In the genomic region with DNA sequence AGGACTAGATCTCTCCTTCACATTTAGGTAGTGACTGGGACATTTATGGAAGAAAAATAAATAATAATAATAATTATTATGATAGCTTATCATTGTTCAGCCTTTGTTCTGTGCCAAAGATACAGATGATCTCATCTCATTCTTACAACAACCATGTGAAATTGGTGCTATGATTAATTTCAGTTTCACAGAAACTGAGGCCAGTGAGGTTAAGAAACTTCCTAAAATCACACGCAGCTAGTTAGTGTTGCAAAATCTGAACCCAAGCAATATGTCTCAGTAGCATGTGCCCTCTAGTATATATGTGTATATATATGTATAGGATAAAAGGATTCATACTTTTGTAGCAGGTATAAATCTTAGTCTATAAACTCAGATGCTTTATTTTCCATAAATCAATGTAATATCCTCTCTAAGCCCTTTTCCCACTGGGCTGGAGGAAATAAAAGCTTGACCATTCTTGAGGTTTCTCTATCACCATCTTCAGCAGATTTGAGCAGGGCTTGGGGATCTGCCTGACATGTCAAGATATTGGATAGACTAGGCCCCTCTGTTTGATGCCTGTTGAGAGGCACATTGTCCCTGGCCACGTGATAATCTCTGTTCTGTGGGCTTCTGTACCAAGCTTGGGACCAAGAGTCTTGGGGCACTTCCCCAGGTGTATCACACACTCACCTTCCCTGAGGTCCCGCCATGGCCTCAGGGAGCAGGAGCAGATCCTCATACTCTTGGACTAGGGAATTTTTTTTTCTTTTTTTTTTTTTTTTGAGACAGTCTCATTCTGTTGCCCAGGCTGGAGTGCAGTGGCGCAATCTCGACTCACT, we compare ENCODE assay signal across 9 cellular contexts.
DNase-seq lines count a peak whose midpoint lies in the region; ATAC-seq and TF ChIP-seq lines count a peak whose summit lies in the region.
"Had no signal": no experiment of that assay in that cellular context is flagged by ENCODE, and none has a peak within 500 bp of the region (broad histone marks: within the 10 kb centered on the region; RNA-seq: fewer than 3 reads in every experiment).

No MANE protein-coding gene starts in this region.

- H3K9me3 Mint-ChIP-seq in activated naive CD4-positive, alpha-beta T cell treated with anti-CD3 and anti-CD28 coated beads, Interleukin-2, amount 50 U/mL, for 72 hours: no peaks in the 10 kb centered on the region
- H3K9me3 Mint-ChIP-seq in activated naive CD4-positive, alpha-beta T cell treated with anti-CD3 and anti-CD28 coated beads, Interleukin-2, amount 10 ng/mL, durations not matched to agents 7 days and 5 days: no peaks in the 10 kb centered on the region
- H3K9me3 Mint-ChIP-seq in type B pancreatic cell: peaks cover 21% of the 10 kb centered on the region
- peaks cover 11% of the 10 kb centered on the region for H3K9me3 Mint-ChIP-seq in WTC11

- peak; percentile 57 to 72 for ATAC-seq in activated naive CD4-positive, alpha-beta T cell treated with anti-CD3 and anti-CD28 coated beads, Interleukin-2, amount 50 U/mL, for 72 hours
- ATAC-seq in HG03066 (IDR thresholded peaks at IDR 0.05; ENCODE audit: low read depth, unreplicated experiment) (peak; percentile 79), WTC11 (no peak), Right ventricle myocardium superior (ENCODE audit: poor library complexity) (no peak)

- no peaks in the 10 kb centered on the region for H3K27me3 Mint-ChIP-seq in activated naive CD4-positive, alpha-beta T cell treated with anti-CD3 and anti-CD28 coated beads, Interleukin-2, amount 10 ng/mL, durations not matched to agents 7 days and 5 days
- H3K27me3 Mint-ChIP-seq in type B pancreatic cell: peaks cover 6% of the 10 kb centered on the region
- peaks cover 5% of the 10 kb centered on the region; the same call in 1 of the 2 replicates for H3K27me3 Mint-ChIP-seq in WTC11 (ENCODE audit: low read depth)

- TF ChIP-seq CTCF in astrocyte of the spinal cord (IDR thresholded peaks at IDR 0.05; ENCODE audit: low read depth, low read length) (no peak), type B pancreatic cell (conservative IDR thresholded peaks at IDR 0.05) (no peak), WTC11 (IDR thresholded peaks at IDR 0.05) (no peak)

- H3K27ac Mint-ChIP-seq in activated naive CD4-positive, alpha-beta T cell treated with anti-CD3 and anti-CD28 coated beads, Interleukin-2, amount 50 U/mL, for 72 hours: no peak overlapping the region
- no peak overlapping the region for H3K27ac Mint-ChIP-seq in activated naive CD4-positive, alpha-beta T cell treated with anti-CD3 and anti-CD28 coated beads, Interleukin-2, amount 10 ng/mL, durations not matched to agents 7 days and 5 days
- peak overlapping the region; percentile 42 for H3K27ac Mint-ChIP-seq in type B pancreatic cell
- no peak overlapping the region for H3K27ac Mint-ChIP-seq in WTC11

- intact Hi-C loops in Right ventricle myocardium superior (cut with DNase I): no loop called here

- DNase-seq in activated naive CD4-positive, alpha-beta T cell treated with anti-CD3 and anti-CD28 coated beads, Interleukin-2, amount 50 U/mL, for 72 hours (ENCODE audit: low spot score in 2 of 2): no peak
- DNase-seq in activated naive CD4-positive, alpha-beta T cell treated with anti-CD3 and anti-CD28 coated beads, Interleukin-2, amount 10 ng/mL, durations not matched to agents 7 days and 5 days: no peak
- DNase-seq in astrocyte of the spinal cord (ENCODE audit: low read depth, low spot score) (peak; percentile 17), type B pancreatic cell (ENCODE audit: extremely low spot score, unreplicated experiment) (no peak), D341Med (ENCODE audit: low spot score) (no peak), WTC11 (ENCODE audit: low spot score) (no peak), Right ventricle myocardium superior (no peak)
- DNase-seq: upper lobe of left lung had no signal

- CTCF ChIA-PET in activated naive CD4-positive, alpha-beta T cell treated with anti-CD3 and anti-CD28 coated beads, Interleukin-2, amount 10 ng/mL, durations not matched to agents 7 days and 5 days (lab: Charles Lee): no interaction called here
- CTCF ChIA-PET in WTC11 (lab: Charles Lee): no interaction called here

- no peaks in the 10 kb centered on the region for H3K36me3 Mint-ChIP-seq in activated naive CD4-positive, alpha-beta T cell treated with anti-CD3 and anti-CD28 coated beads, Interleukin-2, amount 50 U/mL, for 72 hours
- H3K36me3 Mint-ChIP-seq in activated naive CD4-positive, alpha-beta T cell treated with anti-CD3 and anti-CD28 coated beads, Interleukin-2, amount 10 ng/mL, durations not matched to agents 7 days and 5 days: no peaks in the 10 kb centered on the region
- peaks cover 7% of the 10 kb centered on the region for H3K36me3 Mint-ChIP-seq in type B pancreatic cell
- H3K36me3 Mint-ChIP-seq in WTC11: peaks cover 6% of the 10 kb centered on the region

- no peak overlapping the region for H3K4me3 Mint-ChIP-seq in activated naive CD4-positive, alpha-beta T cell treated with anti-CD3 and anti-CD28 coated beads, Interleukin-2, amount 10 ng/mL, durations not matched to agents 7 days and 5 days
- H3K4me3 Mint-ChIP-seq in type B pancreatic cell (no peak overlapping the region), WTC11 (no peak overlapping the region)

- no peak overlapping the region for H3K4me3 ChIP-seq in astrocyte of the spinal cord (ENCODE audit: low read depth, low read length)
- H3K4me3 ChIP-seq: upper lobe of left lung had no signal

- POLR2A ChIA-PET in WTC11 (lab: Charles Lee): no interaction called here

- in situ Hi-C loops in astrocyte of the spinal cord (cut with HindIII; ENCODE audit: low sequenced_read_pairs): no loop called here

- no peaks in the 10 kb centered on the region for H3K4me1 Mint-ChIP-seq in activated naive CD4-positive, alpha-beta T cell treated with anti-CD3 and anti-CD28 coated beads, Interleukin-2, amount 10 ng/mL, durations not matched to agents 7 days and 5 days
- H3K4me1 Mint-ChIP-seq in type B pancreatic cell (ENCODE audit: unreplicated experiment): peaks cover 19% of the 10 kb centered on the region
- peaks cover 12% of the 10 kb centered on the region for H3K4me1 Mint-ChIP-seq in WTC11

TF ChIP-seq in WTC11, 78 proteins besides CTCF, POLR2A, EP300 and RAD21 (continues in another document):
- TF ChIP-seq CREB1 (CRISPR knock-in tag; IDR thresholded peaks at IDR 0.05) (no peak), ESRRA (CRISPR knock-in tag; IDR thresholded peaks at IDR 0.05; ENCODE audit: borderline replicate concordance) (no peak), NFATC4 (CRISPR knock-in tag; IDR thresholded peaks at IDR 0.05) (no peak)
- TF ChIP-seq, protein P1, sequence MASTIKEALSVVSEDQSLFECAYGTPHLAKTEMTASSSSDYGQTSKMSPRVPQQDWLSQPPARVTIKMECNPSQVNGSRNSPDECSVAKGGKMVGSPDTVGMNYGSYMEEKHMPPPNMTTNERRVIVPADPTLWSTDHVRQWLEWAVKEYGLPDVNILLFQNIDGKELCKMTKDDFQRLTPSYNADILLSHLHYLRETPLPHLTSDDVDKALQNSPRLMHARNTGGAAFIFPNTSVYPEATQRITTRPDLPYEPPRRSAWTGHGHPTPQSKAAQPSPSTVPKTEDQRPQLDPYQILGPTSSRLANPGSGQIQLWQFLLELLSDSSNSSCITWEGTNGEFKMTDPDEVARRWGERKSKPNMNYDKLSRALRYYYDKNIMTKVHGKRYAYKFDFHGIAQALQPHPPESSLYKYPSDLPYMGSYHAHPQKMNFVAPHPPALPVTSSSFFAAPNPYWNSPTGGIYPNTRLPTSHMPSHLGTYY (CRISPR knock-in tag; IDR thresholded peaks at IDR 0.05): no peak
- TF ChIP-seq, protein P2, sequence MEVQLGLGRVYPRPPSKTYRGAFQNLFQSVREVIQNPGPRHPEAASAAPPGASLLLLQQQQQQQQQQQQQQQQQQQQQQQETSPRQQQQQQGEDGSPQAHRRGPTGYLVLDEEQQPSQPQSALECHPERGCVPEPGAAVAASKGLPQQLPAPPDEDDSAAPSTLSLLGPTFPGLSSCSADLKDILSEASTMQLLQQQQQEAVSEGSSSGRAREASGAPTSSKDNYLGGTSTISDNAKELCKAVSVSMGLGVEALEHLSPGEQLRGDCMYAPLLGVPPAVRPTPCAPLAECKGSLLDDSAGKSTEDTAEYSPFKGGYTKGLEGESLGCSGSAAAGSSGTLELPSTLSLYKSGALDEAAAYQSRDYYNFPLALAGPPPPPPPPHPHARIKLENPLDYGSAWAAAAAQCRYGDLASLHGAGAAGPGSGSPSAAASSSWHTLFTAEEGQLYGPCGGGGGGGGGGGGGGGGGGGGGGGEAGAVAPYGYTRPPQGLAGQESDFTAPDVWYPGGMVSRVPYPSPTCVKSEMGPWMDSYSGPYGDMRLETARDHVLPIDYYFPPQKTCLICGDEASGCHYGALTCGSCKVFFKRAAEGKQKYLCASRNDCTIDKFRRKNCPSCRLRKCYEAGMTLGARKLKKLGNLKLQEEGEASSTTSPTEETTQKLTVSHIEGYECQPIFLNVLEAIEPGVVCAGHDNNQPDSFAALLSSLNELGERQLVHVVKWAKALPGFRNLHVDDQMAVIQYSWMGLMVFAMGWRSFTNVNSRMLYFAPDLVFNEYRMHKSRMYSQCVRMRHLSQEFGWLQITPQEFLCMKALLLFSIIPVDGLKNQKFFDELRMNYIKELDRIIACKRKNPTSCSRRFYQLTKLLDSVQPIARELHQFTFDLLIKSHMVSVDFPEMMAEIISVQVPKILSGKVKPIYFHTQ (CRISPR knock-in tag; IDR thresholded peaks at IDR 0.05): no peak

Comparison
In these comparisons a context has a peak if more than half of its experiments do, and no peak if none do; other contexts are left out.
1. ATAC-seq: peak in activated naive CD4-positive, alpha-beta T cell treated with anti-CD3 and anti-CD28 coated beads, Interleukin-2, amount 50 U/mL, for 72 hours (2 of 2) and HG03066 (single experiment); none in WTC11 (single experiment) and Right ventricle myocardium superior (single experiment).